ENCODE assay signal across 9 cellular contexts in genomic region chr19:46975011-46975917, GRCh38. TPM values are rescaled to one million over a fixed set of nuclear protein-coding genes. Genes with fewer than 3 reads are reported as not detected.
DNase-seq lines count a peak whose midpoint lies in the region; TF ChIP-seq lines count a peak whose summit lies in the region.
"Had no signal": no experiment of that assay in that cellular context is flagged by ENCODE, and none has a peak within 500 bp of the region (broad histone marks: within the 10 kb centered on the region; RNA-seq: fewer than 3 reads in every experiment).

No MANE protein-coding gene starts in this region.

- peaks cover 77% of the 10 kb centered on the region for H3K4me1 Mint-ChIP-seq in HFFc6 (ENCODE audit: low read depth)
- H3K4me1 Mint-ChIP-seq in T-helper 2 cell treated with Interferon-gamma antibody and Interleukin-4, amounts not matched to agents 5 μg/mL and 100 μg/mL, for 36 hours (ENCODE audit: low read depth) = peaks cover 6% of the 10 kb centered on the region

- peak overlapping the region; percentile 26; the same call in 1 of the 2 replicates for H3K4me3 Mint-ChIP-seq in HFFc6
- H3K4me3 Mint-ChIP-seq in T-helper 2 cell treated with Interferon-gamma antibody and Interleukin-4, amounts not matched to agents 5 μg/mL and 100 μg/mL, for 36 hours = no peak overlapping the region

- no peak overlapping the region for H4K8ac ChIP-seq in mesendoderm (ENCODE audit: low read depth, low read length)

- H3K4me1 ChIP-seq in mesendoderm (ENCODE audit: control insufficient read depth, low read depth, low read length) (peaks cover 28% of the 10 kb centered on the region), tibial artery (peaks cover 15 to 90% (median 64%) of the 10 kb centered on the region in 4 donors)

- peaks cover 3% of the 10 kb centered on the region for H3K27me3 Mint-ChIP-seq in HFFc6 (ENCODE audit: insufficient read depth)
- H3K27me3 Mint-ChIP-seq in T-helper 2 cell treated with Interferon-gamma antibody and Interleukin-4, amounts not matched to agents 5 μg/mL and 100 μg/mL, for 36 hours (ENCODE audit: low read depth) = no peaks in the 10 kb centered on the region

- in situ Hi-C loops in brain microvascular endothelial cell (cut with HindIII; ENCODE audit: low pct_ligation_motif_present, low sequenced_read_pairs) = no loop called here

- no peak overlapping the region for H3K23ac ChIP-seq in mesendoderm (ENCODE audit: low read length)

- no peaks in the 10 kb centered on the region for H3K9me3 ChIP-seq in tibial artery

- H4K5ac ChIP-seq in mesendoderm (ENCODE audit: low read length) = no peak overlapping the region

- H2AK5ac ChIP-seq in mesendoderm (ENCODE audit: low read length) = no peak overlapping the region

- H3K18ac ChIP-seq in mesendoderm (ENCODE audit: low read length) = peak overlapping the region; percentile 20

- peak overlapping the region; percentile 98 for H3K27ac ChIP-seq in brain microvascular endothelial cell
- H3K27ac ChIP-seq in mesendoderm (ENCODE audit: low read depth, low read length) = peak overlapping the region; percentile 65
- peak overlapping the region; percentile 53 to 81 for H3K27ac ChIP-seq in tibial artery

- peaks cover 9% of the 10 kb centered on the region for H3K79me1 ChIP-seq in mesendoderm (ENCODE audit: low read length)

- no peak overlapping the region for H3K4me2 ChIP-seq in mesendoderm (ENCODE audit: low read length)

- H3K9ac ChIP-seq in mesendoderm (ENCODE audit: low read length) = peak overlapping the region; percentile 26

- H3K4me3 ChIP-seq in brain microvascular endothelial cell (ENCODE audit: low read depth, low read length) = no peak overlapping the region
- H3K4me3 ChIP-seq in mesendoderm (ENCODE audit: low read length) = no peak overlapping the region
- H3K4me3 ChIP-seq in tibial artery = no peak overlapping the region

- no peaks in the 10 kb centered on the region for H3K79me2 ChIP-seq in mesendoderm (ENCODE audit: control insufficient read depth, insufficient read depth, low read length)

- peaks cover 11% of the 10 kb centered on the region for H3K36me3 Mint-ChIP-seq in HFFc6 (ENCODE audit: low read depth)
- H3K36me3 Mint-ChIP-seq in T-helper 2 cell treated with Interferon-gamma antibody and Interleukin-4, amounts not matched to agents 5 μg/mL and 100 μg/mL, for 36 hours (ENCODE audit: low read depth) = no peaks in the 10 kb centered on the region

- H3K56ac ChIP-seq in mesendoderm (ENCODE audit: low read length) = peak overlapping the region; percentile 65

- DNase-seq in HFFc6 = peak; percentile 26
- DNase-seq in brain microvascular endothelial cell = no peak
- peak; percentile 62 for DNase-seq in mesendoderm
- no peak for DNase-seq in tibial artery
- DNase-seq in HT-29 (ENCODE audit: low spot score) = no peak
- no peak for DNase-seq in SIG-M5 treated with dmso at 0.1 percent for 504 hours (lab: John Stamatoyannopoulos, UW; ENCODE audit: unreplicated experiment)
- no peak for DNase-seq in T-helper 2 cell treated with Interferon-gamma antibody and Interleukin-4, amounts not matched to agents 5 μg/mL and 100 μg/mL, for 36 hours (ENCODE audit: low spot score)
- DNase-seq: activated T-cell treated with anti-CD3 and anti-CD28 coated beads for 4 hours, NCI-H146 had no signal

- peak overlapping the region; percentile 95 for H3K27ac Mint-ChIP-seq in HFFc6
- no peak overlapping the region for H3K27ac Mint-ChIP-seq in T-helper 2 cell treated with Interferon-gamma antibody and Interleukin-4, amounts not matched to agents 5 μg/mL and 100 μg/mL, for 36 hours

- H3K36me3 ChIP-seq in brain microvascular endothelial cell (replicated peaks) (no peaks in the 10 kb centered on the region), mesendoderm (ENCODE audit: control insufficient read depth, insufficient read depth, low read length) (no peaks in the 10 kb centered on the region), tibial artery (no peaks in the 10 kb centered on the region)

- TF ChIP-seq CTCF in HFFc6 (IDR thresholded peaks at IDR 0.05) (peak; percentile 23; the same call in 1 of the 2 replicates), brain microvascular endothelial cell (IDR thresholded peaks at IDR 0.05; ENCODE audit: low read depth, low read length, missing control alignments) (no peak), tibial artery (IDR thresholded peaks at IDR 0.05) (no peak)

- intact Hi-C loops in tibial artery (cut with DNase I; ENCODE audit: low total_unique reads) = loop anchor here (5.0 kb wide), 1 partner anchor 38 kb away; no protein-coding TSS in a partner anchor

- no peak overlapping the region for H2BK120ac ChIP-seq in mesendoderm (ENCODE audit: low read depth, low read length)

- no peaks in the 10 kb centered on the region for H3K9me3 Mint-ChIP-seq in HFFc6
- H3K9me3 Mint-ChIP-seq in T-helper 2 cell treated with Interferon-gamma antibody and Interleukin-4, amounts not matched to agents 5 μg/mL and 100 μg/mL, for 36 hours = no peaks in the 10 kb centered on the region

- H3K27me3 ChIP-seq in brain microvascular endothelial cell (replicated peaks) = no peaks in the 10 kb centered on the region
- H3K27me3 ChIP-seq in mesendoderm (ENCODE audit: insufficient read depth, low read length, poor library complexity) = no peaks in the 10 kb centered on the region
- H3K27me3 ChIP-seq in tibial artery = no peaks in the 10 kb centered on the region

- no peak overlapping the region for H3K4ac ChIP-seq in mesendoderm (ENCODE audit: low read depth, low read length)

- no peak overlapping the region for H2BK15ac ChIP-seq in mesendoderm (replicated peaks; ENCODE audit: low read depth)

- H2BK5ac ChIP-seq in mesendoderm (ENCODE audit: low read length) = no peak overlapping the region

- no CpG with 5 or more reads among the region's 16 CpGs for WGBS in mesendoderm (ENCODE audit: extremely low coverage, insufficient coverage, low lambda C conversion rate)

RNA-seq across cellular contexts. Expression of gene NPAS1, which starts 44.4 kb away (rescaled TPM):
- 10 to 100 TPM in 1 of 6 experiments, 1 to 10 TPM in 5; 2.2 to 11.5 (median 3.6) TPM for total RNA-seq in HFFc6 (2021; fragmentation: NEBNext Ultra II Directional; extraction: Animal tissue kit (Norgen Biotek cat#: 25700))
- 2.4 TPM for polyA plus RNA-seq in mesendoderm (2013, experiment 1 of 2)
- 2.5 TPM for polyA plus RNA-seq in mesendoderm (2013, experiment 2 of 2)
- total RNA-seq in HT-29 (2014; rRNA removed; shearing (Covaris generic)) = 0.50 TPM in 1 of 2 replicates, not detected in the other

Comparison
In these comparisons a context has a peak if more than half of its experiments do, and no peak if none do; other contexts are left out.
1. DNase-seq: peak in HFFc6 (single experiment) and mesendoderm (single experiment); none in brain microvascular endothelial cell (single experiment), tibial artery (0 of 2), HT-29 (single experiment), SIG-M5 treated with dmso at 0.1 percent for 504 hours (single experiment) and T-helper 2 cell treated with Interferon-gamma antibody and Interleukin-4, amounts not matched to agents 5 μg/mL and 100 μg/mL, for 36 hours (single experiment).
2. Peak in every context shown above with its lines, with median percentiles within 50 percentile points of each other: H3K27ac ChIP-seq.